Comparison of ENCODE assay signal across 8 cellular contexts in the genomic region with DNA sequence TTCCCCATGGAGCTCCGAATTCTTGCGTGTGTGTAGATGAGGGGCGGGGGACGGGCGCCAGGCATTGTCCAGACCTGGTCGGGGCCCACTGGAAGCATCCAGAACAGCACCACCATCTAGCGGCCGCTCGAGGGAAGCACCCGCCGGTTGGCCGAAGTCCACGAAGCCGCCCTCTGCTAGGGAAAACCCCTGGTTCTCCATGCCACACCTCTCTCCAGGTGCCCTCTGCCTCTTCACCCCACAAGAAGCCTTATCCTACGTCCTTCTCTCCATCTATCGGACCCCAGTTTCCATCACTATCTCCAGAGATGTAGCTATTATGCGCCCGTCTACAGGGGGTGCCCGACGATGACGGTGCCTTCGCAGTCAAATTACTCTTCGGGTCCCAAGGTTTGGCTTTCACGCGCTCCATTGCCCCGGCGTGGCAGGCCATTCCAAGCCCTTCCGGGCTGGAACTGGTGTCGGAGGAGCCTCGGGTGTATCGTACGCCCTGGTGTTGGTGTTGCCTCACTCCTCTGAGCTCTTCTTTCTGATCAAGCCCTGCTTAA. TPM values are rescaled to one million over a fixed set of nuclear protein-coding genes. Genes with fewer than 3 reads are reported as not detected.
A peak's percentile ranks its signal among the peaks of the same experiment; 100 is the strongest.
DNase-seq lines count a peak whose midpoint lies in the region; ATAC-seq and TF ChIP-seq lines count a peak whose summit lies in the region.

No MANE protein-coding gene starts in this region.

- H4K20me1 ChIP-seq in Loucy (ENCODE audit: insufficient read depth, low read length, poor library complexity, severe bottlenecking) = peaks cover 12% of the 10 kb centered on the region

- ATAC-seq in GM21737 (IDR thresholded peaks at IDR 0.05; ENCODE audit: unreplicated experiment) (peak; percentile 54), foreskin keratinocyte (peak; percentile 78)

- peak; percentile 67 for DNase-seq in DMS114 treated with DMSO at 0.1 percent for 48 hours (lab: John Stamatoyannopoulos, UW; ENCODE audit: unreplicated experiment)
- DNase-seq in SJCRH30 = peak; percentile 78 to 84
- DNase-seq in activated gamma-delta T cell treated with anti-CD3 and anti-CD28 coated beads, Interleukin-2, amount 50 U/mL, for 16 hours (ENCODE audit: low read depth) = peak; percentile 75
- DNase-seq in foreskin keratinocyte = peak in 1 of 2 donors; percentile 78

- H3K27me3 ChIP-seq in Loucy (ENCODE audit: insufficient read depth, low read length, poor library complexity, severe bottlenecking) (no peaks in the 10 kb centered on the region), SJCRH30 (no peaks in the 10 kb centered on the region), foreskin keratinocyte (no peaks in the 10 kb centered on the region), neuron (ENCODE audit: insufficient read depth, low read length) (no peaks in the 10 kb centered on the region), subcutaneous abdominal adipose tissue (ENCODE audit: control insufficient read depth in 5 of 5, insufficient read depth in 4 of 5, low read length in 5 of 5) (no peaks in the 10 kb centered on the region)

- TF ChIP-seq CTCF in Loucy (conservative IDR thresholded peaks at IDR 0.05; ENCODE audit: low read length) (peak; percentile 70), foreskin keratinocyte (conservative IDR thresholded peaks at IDR 0.05) (peak; percentile 98)

- H3K9me3 ChIP-seq in Loucy (ENCODE audit: insufficient read depth, low read depth, low read length) (no peaks in the 10 kb centered on the region), SJCRH30 (replicated peaks) (no peaks in the 10 kb centered on the region), neuron (ENCODE audit: low read length) (no peaks in the 10 kb centered on the region), subcutaneous abdominal adipose tissue (ENCODE audit: control insufficient read depth in 5 of 5, low read length in 5 of 5) (no peaks in the 10 kb centered on the region)

- H3K4me2 ChIP-seq in Loucy (ENCODE audit: low read depth, low read length, poor library complexity, severe bottlenecking) = peak overlapping the region; percentile 97

- H3K36me3 ChIP-seq in Loucy (ENCODE audit: insufficient read depth, low read length) (peaks cover 14% of the 10 kb centered on the region; the same call in 1 of the 2 replicates), SJCRH30 (peaks cover 13% of the 10 kb centered on the region), neuron (ENCODE audit: insufficient read depth, low read length) (peaks cover 27% of the 10 kb centered on the region), subcutaneous abdominal adipose tissue (ENCODE audit: control insufficient read depth in 5 of 5, insufficient read depth in 5 of 5, low read length in 5 of 5) (peaks cover 0 to 34% (median 19%) of the 10 kb centered on the region in 5 donors)

- no peaks in the 10 kb centered on the region for H3K9me2 ChIP-seq in Loucy (replicated peaks; ENCODE audit: low read depth, low read length)

- peak overlapping the region; percentile 89 for H2AFZ ChIP-seq in Loucy (ENCODE audit: low read length)
- peak overlapping the region; percentile 88 for H2AFZ ChIP-seq in neuron (ENCODE audit: low read depth, low read length)

- 0 out of 2 replicates have a peak, but pooled peaks cover 4% of the 10 kb centered on the region for H3F3A ChIP-seq in Loucy (ENCODE audit: low read depth)

- H3K27ac ChIP-seq in SJCRH30 (peak overlapping the region; percentile 55), foreskin keratinocyte (peak overlapping the region; percentile 80), subcutaneous abdominal adipose tissue (ENCODE audit: low read depth, low read length) (peak overlapping the region; percentile 97)

- H3K4me3 ChIP-seq in Loucy (ENCODE audit: low read length, poor library complexity, severe bottlenecking) = peak overlapping the region; percentile 82
- H3K4me3 ChIP-seq in SJCRH30 = peak overlapping the region; percentile 76
- H3K4me3 ChIP-seq in neuron (ENCODE audit: low read length) = peak overlapping the region; percentile 83
- H3K4me3 ChIP-seq in subcutaneous abdominal adipose tissue (ENCODE audit: low read depth in 1 of 5, low read length in 5 of 5) = peak overlapping the region; percentile 72 to 86 (median 78)

- H3K79me2 ChIP-seq in Loucy (ENCODE audit: insufficient read depth, low read length) = peaks cover 44% of the 10 kb centered on the region

- H3K9ac ChIP-seq in Loucy (ENCODE audit: low read depth, low read length, poor library complexity, severe bottlenecking) = peak overlapping the region; percentile 89
- peak overlapping the region; percentile 73 to 96 (median 87) for H3K9ac ChIP-seq in subcutaneous abdominal adipose tissue (ENCODE audit: low read length in 5 of 5)

- peaks cover 12% of the 10 kb centered on the region for H3K4me1 ChIP-seq in Loucy (ENCODE audit: insufficient read depth, low read length, poor library complexity, severe bottlenecking)
- 0 out of 2 replicates have a peak, but pooled peaks cover 5% of the 10 kb centered on the region for H3K4me1 ChIP-seq in SJCRH30
- peaks cover 4% of the 10 kb centered on the region for H3K4me1 ChIP-seq in foreskin keratinocyte
- peaks cover 34% of the 10 kb centered on the region for H3K4me1 ChIP-seq in neuron (ENCODE audit: insufficient read depth, low read length)
- H3K4me1 ChIP-seq in subcutaneous abdominal adipose tissue (ENCODE audit: control insufficient read depth in 5 of 5, insufficient read depth in 5 of 5, low read length in 5 of 5) = peaks cover 11 to 74% (median 68%) of the 10 kb centered on the region in 5 donors

RNA-seq across cellular contexts. Expression of gene SENP3, which starts 0.6 kb away (rescaled TPM):
- 63.8 and 73.6 TPM in 2 replicates for total RNA-seq in SJCRH30 (2014; rRNA removed; shearing (Covaris generic))
- total RNA-seq in foreskin keratinocyte = 89.6 and 102 TPM in 2 replicates
- polyA plus RNA-seq in foreskin keratinocyte = 84.1 and 103 TPM in 2 replicates

RNA-seq across cellular contexts. Expression of gene TNFSF13, which starts 2.6 kb away (rescaled TPM):
- total RNA-seq in SJCRH30 (2014; rRNA removed; shearing (Covaris generic)) = 0.40 and 0.41 TPM in 2 replicates
- 2.4 and 2.6 TPM in 2 replicates for total RNA-seq in foreskin keratinocyte
- 2.3 and 3.4 TPM in 2 replicates for polyA plus RNA-seq in foreskin keratinocyte

RNA-seq across cellular contexts. Expression of gene TNFSF12, which starts 12.2 kb away (rescaled TPM):
- total RNA-seq in SJCRH30 (2014; rRNA removed; shearing (Covaris generic)) = not detected in 2 replicates
- 4.2 and 4.4 TPM in 2 replicates for total RNA-seq in foreskin keratinocyte
- 6.8 and 7.0 TPM in 2 replicates for polyA plus RNA-seq in foreskin keratinocyte

RNA-seq across cellular contexts. Expression of gene CD68, which starts 18.3 kb away (rescaled TPM):
- 0.18 TPM in 1 of 2 replicates, not detected in the other for total RNA-seq in SJCRH30 (2014; rRNA removed; shearing (Covaris generic))
- total RNA-seq in foreskin keratinocyte = 20.1 and 21.4 TPM in 2 replicates
- polyA plus RNA-seq in foreskin keratinocyte = 21.0 and 23.7 TPM in 2 replicates

RNA-seq across cellular contexts. Expression of gene MPDU1, which starts 22.6 kb away (rescaled TPM):
- total RNA-seq in SJCRH30 (2014; rRNA removed; shearing (Covaris generic)) = 44.1 and 49.9 TPM in 2 replicates
- total RNA-seq in foreskin keratinocyte = 56.6 and 62.8 TPM in 2 replicates
- 67.3 and 77.8 TPM in 2 replicates for polyA plus RNA-seq in foreskin keratinocyte
